Comparison of ENCODE assay signal across 1 cellular context in genomic region chr9:129482521-129483466, GRCh38.
TF ChIP-seq lines count a peak whose summit lies in the region.

No MANE protein-coding gene starts in this region.

TF ChIP-seq in A549, 52 proteins besides CTCF, POLR2A, EP300 and RAD21 (continued from another document):
- TF ChIP-seq REST (IDR thresholded peaks at IDR 0.05), result no peak
- no peak for TF ChIP-seq ZFP36 (IDR thresholded peaks at IDR 0.05; ENCODE audit: borderline replicate concordance, partially characterized antibody)
- TF ChIP-seq SREBF2 (IDR thresholded peaks at IDR 0.05), result no peak
- TF ChIP-seq HDAC2 (IDR thresholded peaks at IDR 0.05), result no peak
- no peak for TF ChIP-seq KDM1A (IDR thresholded peaks at IDR 0.05; ENCODE audit: low read depth)
- TF ChIP-seq NR3C1 (IDR thresholded peaks at IDR 0.05), result no peak
- TF ChIP-seq HOXB13 (CRISPR knock-in tag; IDR thresholded peaks at IDR 0.05; ENCODE audit: low read depth), result peak; percentile 83
- no peak for TF ChIP-seq BHLHE40 (IDR thresholded peaks at IDR 0.05; ENCODE audit: low read depth, low read length)
- TF ChIP-seq HOXA7 (CRISPR knock-in tag; IDR thresholded peaks at IDR 0.05), result peak; percentile 85; the same call in 1 of the 2 replicates
- TF ChIP-seq HEYL (CRISPR knock-in tag; IDR thresholded peaks at IDR 0.05), result no peak; the same call in 1 of the 2 replicates
- TF ChIP-seq E2F6 (IDR thresholded peaks at IDR 0.05; ENCODE audit: borderline replicate concordance, low read depth), result peak; percentile 24; the same call in 1 of the 2 replicates
- TF ChIP-seq NFE2L2 (conservative IDR thresholded peaks at IDR 0.05; ENCODE audit: low read length), result no peak
- peak; percentile 86 to 96 for TF ChIP-seq JUN (IDR thresholded peaks at IDR 0.05)
- TF ChIP-seq ELK1 (IDR thresholded peaks at IDR 0.05; ENCODE audit: low read depth, low read length), result no peak
- no peak for TF ChIP-seq MAFK (IDR thresholded peaks at IDR 0.05; ENCODE audit: partially characterized antibody)
- TF ChIP-seq ESRRA (IDR thresholded peaks at IDR 0.05; ENCODE audit: borderline replicate concordance, low read length), result no peak
- TF ChIP-seq GATA3 (IDR thresholded peaks at IDR 0.05; ENCODE audit: borderline replicate concordance), result no peak; the same call in 1 of the 2 replicates
- peak; percentile 11; the same call in 1 of the 2 replicates for TF ChIP-seq MAX (IDR thresholded peaks at IDR 0.05)
- TF ChIP-seq KDM5A (IDR thresholded peaks at IDR 0.05), result no peak
- peak; percentile 72; the same call in 1 of the 3 replicates for TF ChIP-seq BCL3 (IDR thresholded peaks at IDR 0.05)
- TF ChIP-seq MYC (IDR thresholded peaks at IDR 0.05; ENCODE audit: borderline replicate concordance, low read length), result peak; percentile 54; the same call in 1 of the 2 replicates
- TF ChIP-seq HMGXB4 (CRISPR knock-in tag; IDR thresholded peaks at IDR 0.05; ENCODE audit: borderline replicate concordance), result no peak
- peak; percentile 60 for TF ChIP-seq SMC3 (IDR thresholded peaks at IDR 0.05)
- TF ChIP-seq RFX5 (IDR thresholded peaks at IDR 0.05), result peak; percentile 40; the same call in 1 of the 2 replicates
- peak; percentile 81 for TF ChIP-seq ZSCAN20 (CRISPR knock-in tag; IDR thresholded peaks at IDR 0.05)
- TF ChIP-seq JUNB (IDR thresholded peaks at IDR 0.05), result peak; percentile 48
- TF ChIP-seq RNF2 (IDR thresholded peaks at IDR 0.05; ENCODE audit: borderline replicate concordance, low read depth), result no peak
- TF ChIP-seq FOXS1 (CRISPR knock-in tag; IDR thresholded peaks at IDR 0.05), result peak; percentile 64; the same call in 1 of the 2 replicates
- TF ChIP-seq, protein P1, sequence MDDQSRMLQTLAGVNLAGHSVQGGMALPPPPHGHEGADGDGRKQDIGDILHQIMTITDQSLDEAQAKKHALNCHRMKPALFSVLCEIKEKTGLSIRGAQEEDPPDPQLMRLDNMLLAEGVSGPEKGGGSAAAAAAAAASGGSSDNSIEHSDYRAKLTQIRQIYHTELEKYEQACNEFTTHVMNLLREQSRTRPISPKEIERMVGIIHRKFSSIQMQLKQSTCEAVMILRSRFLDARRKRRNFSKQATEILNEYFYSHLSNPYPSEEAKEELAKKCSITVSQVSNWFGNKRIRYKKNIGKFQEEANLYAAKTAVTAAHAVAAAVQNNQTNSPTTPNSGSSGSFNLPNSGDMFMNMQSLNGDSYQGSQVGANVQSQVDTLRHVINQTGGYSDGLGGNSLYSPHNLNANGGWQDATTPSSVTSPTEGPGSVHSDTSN (IDR thresholded peaks at IDR 0.05), result peak; percentile 39
- peak; percentile 85 for TF ChIP-seq RARB (CRISPR knock-in tag; IDR thresholded peaks at IDR 0.05)
- TF ChIP-seq ZNF302 (CRISPR knock-in tag; IDR thresholded peaks at IDR 0.05), result peak; percentile 29; the same call in 1 of the 2 replicates
- no peak for TF ChIP-seq PHF8 (IDR thresholded peaks at IDR 0.05; ENCODE audit: borderline replicate concordance, low read depth)
- peak; percentile 72; the same call in 1 of the 2 replicates for TF ChIP-seq TP53 (CRISPR knock-in tag; IDR thresholded peaks at IDR 0.05)
